Comparison of ENCODE assay signal across 1 cellular context in the genomic region with DNA sequence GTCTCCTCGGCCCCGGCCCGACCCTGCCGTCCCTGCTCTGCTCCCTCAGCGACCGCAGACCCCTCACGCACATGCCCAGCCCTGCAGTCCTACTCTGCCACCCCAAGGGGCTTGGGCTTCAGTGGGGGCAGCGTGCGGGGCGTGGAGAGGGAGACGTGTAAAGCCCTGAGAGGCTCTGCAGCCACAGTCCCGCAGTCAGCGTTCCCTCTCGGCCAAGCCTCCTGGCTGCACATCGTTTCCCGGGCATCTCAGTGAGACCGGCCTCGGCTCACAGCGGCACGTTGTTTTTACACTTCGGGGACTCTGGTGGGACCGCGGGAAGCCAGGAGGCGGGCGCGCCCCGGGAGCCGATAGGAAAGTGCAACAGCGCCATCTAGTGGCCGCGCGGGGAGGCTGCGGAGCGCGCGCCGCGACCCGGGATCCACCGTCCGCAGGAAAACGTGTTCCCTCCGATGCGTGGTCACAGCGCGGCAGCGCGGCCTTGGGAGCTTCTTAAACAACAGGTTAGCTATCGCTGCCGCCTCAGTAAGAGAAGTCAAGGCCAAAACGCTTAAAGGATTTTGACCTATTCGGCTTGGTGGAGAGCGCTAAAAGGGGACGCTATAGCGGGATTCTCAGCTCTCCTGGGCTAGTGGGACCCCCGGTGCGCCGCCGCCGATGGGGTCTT.
TF ChIP-seq lines count a peak whose summit lies in the region.

No MANE protein-coding gene starts in this region.

TF ChIP-seq in HepG2, 621 proteins besides CTCF, POLR2A, EP300 and RAD21 (continued from another document):
- TF ChIP-seq, protein P1, sequence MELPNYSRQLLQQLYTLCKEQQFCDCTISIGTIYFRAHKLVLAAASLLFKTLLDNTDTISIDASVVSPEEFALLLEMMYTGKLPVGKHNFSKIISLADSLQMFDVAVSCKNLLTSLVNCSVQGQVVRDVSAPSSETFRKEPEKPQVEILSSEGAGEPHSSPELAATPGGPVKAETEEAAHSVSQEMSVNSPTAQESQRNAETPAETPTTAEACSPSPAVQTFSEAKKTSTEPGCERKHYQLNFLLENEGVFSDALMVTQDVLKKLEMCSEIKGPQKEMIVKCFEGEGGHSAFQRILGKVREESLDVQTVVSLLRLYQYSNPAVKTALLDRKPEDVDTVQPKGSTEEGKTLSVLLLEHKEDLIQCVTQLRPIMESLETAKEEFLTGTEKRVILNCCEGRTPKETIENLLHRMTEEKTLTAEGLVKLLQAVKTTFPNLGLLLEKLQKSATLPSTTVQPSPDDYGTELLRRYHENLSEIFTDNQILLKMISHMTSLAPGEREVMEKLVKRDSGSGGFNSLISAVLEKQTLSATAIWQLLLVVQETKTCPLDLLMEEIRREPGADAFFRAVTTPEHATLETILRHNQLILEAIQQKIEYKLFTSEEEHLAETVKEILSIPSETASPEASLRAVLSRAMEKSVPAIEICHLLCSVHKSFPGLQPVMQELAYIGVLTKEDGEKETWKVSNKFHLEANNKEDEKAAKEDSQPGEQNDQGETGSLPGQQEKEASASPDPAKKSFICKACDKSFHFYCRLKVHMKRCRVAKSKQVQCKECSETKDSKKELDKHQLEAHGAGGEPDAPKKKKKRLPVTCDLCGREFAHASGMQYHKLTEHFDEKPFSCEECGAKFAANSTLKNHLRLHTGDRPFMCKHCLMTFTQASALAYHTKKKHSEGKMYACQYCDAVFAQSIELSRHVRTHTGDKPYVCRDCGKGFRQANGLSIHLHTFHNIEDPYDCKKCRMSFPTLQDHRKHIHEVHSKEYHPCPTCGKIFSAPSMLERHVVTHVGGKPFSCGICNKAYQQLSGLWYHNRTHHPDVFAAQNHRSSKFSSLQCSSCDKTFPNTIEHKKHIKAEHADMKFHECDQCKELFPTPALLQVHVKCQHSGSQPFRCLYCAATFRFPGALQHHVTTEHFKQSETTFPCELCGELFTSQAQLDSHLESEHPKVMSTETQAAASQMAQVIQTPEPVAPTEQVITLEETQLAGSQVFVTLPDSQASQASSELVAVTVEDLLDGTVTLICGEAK (IDR thresholded peaks at IDR 0.05): no peak
- TF ChIP-seq, protein P1 (CRISPR knock-in tag; IDR thresholded peaks at IDR 0.05): 0 out of 2 replicates have a peak, but pooled peaks have one; percentile 56
- TF ChIP-seq ZNF350 (CRISPR knock-in tag; IDR thresholded peaks at IDR 0.05; ENCODE audit: borderline replicate concordance, low read depth) (peak; percentile 30; the same call in 1 of the 2 replicates), ZNF547 (CRISPR knock-in tag; IDR thresholded peaks at IDR 0.05) (0 out of 2 replicates have a peak, but pooled peaks have one; percentile 56), HIVEP1 (CRISPR knock-in tag; IDR thresholded peaks at IDR 0.05) (peak; percentile 36; the same call in 1 of the 2 replicates), ARID2 (CRISPR knock-in tag; IDR thresholded peaks at IDR 0.05; ENCODE audit: borderline replicate concordance) (no peak), PHF8 (CRISPR knock-in tag; IDR thresholded peaks at IDR 0.05) (0 out of 2 replicates have a peak, but pooled peaks have one; percentile 28), ZNF333 (CRISPR knock-in tag; IDR thresholded peaks at IDR 0.05; ENCODE audit: borderline replicate concordance) (peak; percentile 65; the same call in 1 of the 2 replicates), ZFP36L1 (CRISPR knock-in tag; IDR thresholded peaks at IDR 0.05) (no peak), RNF2 (conservative IDR thresholded peaks at IDR 0.05; ENCODE audit: low read depth) (peak; percentile 60; the same call in 1 of the 2 replicates), CHD4 (IDR thresholded peaks at IDR 0.05; ENCODE audit: borderline replicate concordance, low read length) (no peak), AHR (CRISPR knock-in tag; IDR thresholded peaks at IDR 0.05) (0 out of 2 replicates have a peak, but pooled peaks have one; percentile 31), KDM2A (CRISPR knock-in tag; IDR thresholded peaks at IDR 0.05; ENCODE audit: borderline replicate concordance, low read depth) (peak; percentile 86; the same call in 1 of the 2 replicates), GATAD1 (CRISPR knock-in tag; IDR thresholded peaks at IDR 0.05) (0 out of 2 replicates have a peak, but pooled peaks have one; percentile 27)
- TF ChIP-seq, protein P2, sequence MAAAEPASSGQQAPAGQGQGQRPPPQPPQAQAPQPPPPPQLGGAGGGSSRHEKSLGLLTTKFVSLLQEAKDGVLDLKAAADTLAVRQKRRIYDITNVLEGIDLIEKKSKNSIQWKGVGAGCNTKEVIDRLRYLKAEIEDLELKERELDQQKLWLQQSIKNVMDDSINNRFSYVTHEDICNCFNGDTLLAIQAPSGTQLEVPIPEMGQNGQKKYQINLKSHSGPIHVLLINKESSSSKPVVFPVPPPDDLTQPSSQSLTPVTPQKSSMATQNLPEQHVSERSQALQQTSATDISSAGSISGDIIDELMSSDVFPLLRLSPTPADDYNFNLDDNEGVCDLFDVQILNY (CRISPR knock-in tag; conservative IDR thresholded peaks at IDR 0.05): 0 out of 2 replicates have a peak, but pooled peaks have one; percentile 32
- TF ChIP-seq, protein P3, sequence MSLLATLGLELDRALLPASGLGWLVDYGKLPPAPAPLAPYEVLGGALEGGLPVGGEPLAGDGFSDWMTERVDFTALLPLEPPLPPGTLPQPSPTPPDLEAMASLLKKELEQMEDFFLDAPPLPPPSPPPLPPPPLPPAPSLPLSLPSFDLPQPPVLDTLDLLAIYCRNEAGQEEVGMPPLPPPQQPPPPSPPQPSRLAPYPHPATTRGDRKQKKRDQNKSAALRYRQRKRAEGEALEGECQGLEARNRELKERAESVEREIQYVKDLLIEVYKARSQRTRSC (CRISPR knock-in tag; IDR thresholded peaks at IDR 0.05; ENCODE audit: low read depth): no peak
- TF ChIP-seq, protein P4, sequence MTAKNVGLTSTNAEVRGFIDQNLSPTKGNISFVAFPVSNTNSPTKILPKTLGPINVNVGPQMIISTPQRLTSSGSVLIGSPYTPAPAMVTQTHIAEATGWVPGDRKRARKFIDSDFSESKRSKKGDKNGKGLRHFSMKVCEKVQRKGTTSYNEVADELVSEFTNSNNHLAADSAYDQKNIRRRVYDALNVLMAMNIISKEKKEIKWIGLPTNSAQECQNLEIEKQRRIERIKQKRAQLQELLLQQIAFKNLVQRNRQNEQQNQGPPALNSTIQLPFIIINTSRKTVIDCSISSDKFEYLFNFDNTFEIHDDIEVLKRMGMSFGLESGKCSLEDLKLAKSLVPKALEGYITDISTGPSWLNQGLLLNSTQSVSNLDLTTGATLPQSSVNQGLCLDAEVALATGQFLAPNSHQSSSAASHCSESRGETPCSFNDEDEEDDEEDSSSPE (CRISPR knock-in tag; IDR thresholded peaks at IDR 0.05): peak; percentile 67; the same call in 1 of the 2 replicates
- TF ChIP-seq, protein P5, sequence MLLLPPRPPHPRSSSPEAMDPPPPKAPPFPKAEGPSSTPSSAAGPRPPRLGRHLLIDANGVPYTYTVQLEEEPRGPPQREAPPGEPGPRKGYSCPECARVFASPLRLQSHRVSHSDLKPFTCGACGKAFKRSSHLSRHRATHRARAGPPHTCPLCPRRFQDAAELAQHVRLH (CRISPR knock-in tag; IDR thresholded peaks at IDR 0.05; ENCODE audit: borderline replicate concordance, low read depth): peak; percentile 51; the same call in 1 of the 2 replicates
- TF ChIP-seq, protein P6, sequence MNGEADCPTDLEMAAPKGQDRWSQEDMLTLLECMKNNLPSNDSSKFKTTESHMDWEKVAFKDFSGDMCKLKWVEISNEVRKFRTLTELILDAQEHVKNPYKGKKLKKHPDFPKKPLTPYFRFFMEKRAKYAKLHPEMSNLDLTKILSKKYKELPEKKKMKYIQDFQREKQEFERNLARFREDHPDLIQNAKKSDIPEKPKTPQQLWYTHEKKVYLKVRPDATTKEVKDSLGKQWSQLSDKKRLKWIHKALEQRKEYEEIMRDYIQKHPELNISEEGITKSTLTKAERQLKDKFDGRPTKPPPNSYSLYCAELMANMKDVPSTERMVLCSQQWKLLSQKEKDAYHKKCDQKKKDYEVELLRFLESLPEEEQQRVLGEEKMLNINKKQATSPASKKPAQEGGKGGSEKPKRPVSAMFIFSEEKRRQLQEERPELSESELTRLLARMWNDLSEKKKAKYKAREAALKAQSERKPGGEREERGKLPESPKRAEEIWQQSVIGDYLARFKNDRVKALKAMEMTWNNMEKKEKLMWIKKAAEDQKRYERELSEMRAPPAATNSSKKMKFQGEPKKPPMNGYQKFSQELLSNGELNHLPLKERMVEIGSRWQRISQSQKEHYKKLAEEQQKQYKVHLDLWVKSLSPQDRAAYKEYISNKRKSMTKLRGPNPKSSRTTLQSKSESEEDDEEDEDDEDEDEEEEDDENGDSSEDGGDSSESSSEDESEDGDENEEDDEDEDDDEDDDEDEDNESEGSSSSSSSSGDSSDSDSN (CRISPR knock-in tag; IDR thresholded peaks at IDR 0.05): 0 out of 2 replicates have a peak, but pooled peaks have one; percentile 34
TF ChIP-seq in HepG2: peak in this region for 52.
